Comparison of ENCODE assay signal across 9 cellular contexts in the genomic region with DNA sequence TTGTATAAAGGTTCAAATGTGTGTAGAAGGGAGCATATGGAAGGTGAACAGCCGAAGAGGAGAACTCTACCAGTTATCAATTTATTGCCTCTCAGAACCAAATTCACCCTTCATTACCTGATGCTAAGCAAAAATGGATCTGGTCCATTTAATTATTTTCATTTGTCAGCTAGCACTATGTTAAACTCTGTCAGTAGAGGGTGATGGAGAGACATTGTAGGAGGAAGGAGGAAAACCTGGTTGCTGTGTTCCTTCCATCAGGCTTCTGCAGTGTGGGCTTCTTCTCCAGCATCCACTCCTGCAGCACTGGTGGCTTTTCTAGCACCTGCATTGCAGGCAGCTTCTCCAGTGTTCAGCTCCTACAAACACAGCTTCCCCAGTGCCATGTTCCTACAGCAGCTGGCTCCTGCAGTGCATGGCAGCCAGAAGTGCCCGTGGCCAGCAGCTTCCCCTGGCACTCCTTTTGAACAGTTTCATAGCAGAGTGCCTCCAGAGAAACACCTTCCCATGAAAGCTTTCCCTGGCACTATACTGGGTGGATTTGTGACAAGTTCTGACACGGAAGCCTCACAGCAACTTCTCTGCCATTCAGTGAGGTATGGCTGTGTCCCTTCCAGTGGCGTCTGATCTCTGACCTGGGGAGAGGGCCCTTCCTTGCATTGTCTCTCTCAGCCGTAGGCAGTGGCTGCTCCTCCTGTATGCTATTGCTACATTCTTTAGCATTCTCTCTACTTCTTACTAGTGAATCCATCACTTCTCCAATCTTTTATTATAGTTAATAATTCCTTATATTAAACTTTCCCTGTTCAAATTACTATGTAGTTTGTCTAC. TPM values are rescaled to one million over a fixed set of nuclear protein-coding genes. Genes with fewer than 3 reads are reported as not detected.
A peak's percentile ranks its signal among the peaks of the same experiment; 100 is the strongest.
DNase-seq lines count a peak whose midpoint lies in the region; ATAC-seq and TF ChIP-seq lines count a peak whose summit lies in the region.
"Had no signal": no experiment of that assay in that cellular context is flagged by ENCODE, and none has a peak within 500 bp of the region (broad histone marks: within the 10 kb centered on the region; RNA-seq: fewer than 3 reads in every experiment).

No MANE protein-coding gene starts in this region.

- DNase-seq in AG09309 (ENCODE audit: low read depth) (no peak), RPMI8226 (peak; percentile 19), fibroblast of villous mesenchyme (ENCODE audit: low read depth) (peak; percentile 19), NCI-H2081 treated with DMSO at 0.1 percent for 48 hours (lab: John Stamatoyannopoulos, UW) (no peak)
- no peak for DNase-seq in activated CD4-positive, alpha-beta T cell treated with anti-CD3 and anti-CD28 coated beads, Interleukin-2, amount 50 U/mL, for 1 hour
- DNase-seq: activated naive CD4-positive, alpha-beta T cell treated with anti-CD3 and anti-CD28 coated beads for 36 hours had no signal

- ATAC-seq in GM18868 (IDR thresholded peaks at IDR 0.05; ENCODE audit: unreplicated experiment) (peak; percentile 51), GM18520 (IDR thresholded peaks at IDR 0.05; ENCODE audit: unreplicated experiment) (no peak), HG03025 (IDR thresholded peaks at IDR 0.05; ENCODE audit: low FRiP score, unreplicated experiment) (no peak)

- H3K4me3 ChIP-seq in AG09309 (ENCODE audit: control insufficient read depth, low read depth, low read length): no peak overlapping the region
- H3K4me3 ChIP-seq in fibroblast of villous mesenchyme (ENCODE audit: low read depth, low read length): no peak overlapping the region

- TF ChIP-seq CTCF in AG09309 (IDR thresholded peaks at IDR 0.05; ENCODE audit: control insufficient read depth, insufficient read depth, low read depth, low read length, missing control alignments): peak; percentile 53
- peak; percentile 54 for TF ChIP-seq CTCF in fibroblast of villous mesenchyme (IDR thresholded peaks at IDR 0.05; ENCODE audit: insufficient read depth, low read depth, low read length)

RNA-seq across cellular contexts. Expression of gene IL17RD, which starts 14.6 kb away (rescaled TPM):
- total RNA-seq in fibroblast of villous mesenchyme: 0.64 and 0.86 TPM in 2 replicates

RNA-seq across cellular contexts. Expression of gene HESX1, which starts 20.0 kb away (rescaled TPM):
- not detected in 2 replicates for total RNA-seq in fibroblast of villous mesenchyme

RNA-seq across cellular contexts. Expression of gene APPL1, which starts 47.7 kb away (rescaled TPM):
- total RNA-seq in fibroblast of villous mesenchyme: 33.5 and 43.2 TPM in 2 replicates

Comparison
In these comparisons a context has a peak if more than half of its experiments do, and no peak if none do; other contexts are left out.
1. DNase-seq: peak in RPMI8226 (single experiment) and fibroblast of villous mesenchyme (single experiment); none in AG09309 (single experiment), NCI-H2081 treated with DMSO at 0.1 percent for 48 hours (single experiment) and activated CD4-positive, alpha-beta T cell treated with anti-CD3 and anti-CD28 coated beads, Interleukin-2, amount 50 U/mL, for 1 hour (single experiment).